Comparison of ENCODE assay signal across 1 cellular context in genomic region chr9:5438301-5439162, GRCh38.
TF ChIP-seq lines count a peak whose summit lies in the region.

No MANE protein-coding gene starts in this region.

TF ChIP-seq in GM12878, 131 proteins besides CTCF, POLR2A, EP300 and RAD21 (continued from another document and continues in another):
- TF ChIP-seq MTA2 (IDR thresholded peaks at IDR 0.05; ENCODE audit: low read depth) (peak; percentile 72), ETV6 (conservative IDR thresholded peaks at IDR 0.05 in 1 of 2, IDR thresholded peaks at IDR 0.05 in 1 of 2; ENCODE audit: borderline replicate concordance in 1 of 2, low read depth in 1 of 2) (peak in 1 of 2 experiments; percentile 70; a peak in 1 of 4 replicates), CBFB (IDR thresholded peaks at IDR 0.05; ENCODE audit: low read depth) (peak; percentile 53; the same call in 1 of the 2 replicates), EED (IDR thresholded peaks at IDR 0.05; ENCODE audit: low read depth) (peak; percentile 69; the same call in 1 of the 2 replicates), POLR2AphosphoS2 (IDR thresholded peaks at IDR 0.05; ENCODE audit: low read depth, low read length) (no peak), SP1 (IDR thresholded peaks at IDR 0.05; ENCODE audit: low read depth, low read length) (peak; percentile 79), GATAD2B (conservative IDR thresholded peaks at IDR 0.05; ENCODE audit: low read depth) (peak; percentile 57; the same call in 1 of the 2 replicates), NR2C2 (IDR thresholded peaks at IDR 0.05; ENCODE audit: borderline replicate concordance, control insufficient read depth, insufficient read length, low read depth) (no peak), USF2 (IDR thresholded peaks at IDR 0.05; ENCODE audit: borderline replicate concordance, low read depth, low read length) (no peak), PAX5 (IDR thresholded peaks at IDR 0.05; ENCODE audit: borderline replicate concordance, low read depth, low read length) (peak; percentile 99), RB1 (IDR thresholded peaks at IDR 0.05; ENCODE audit: borderline replicate concordance) (0 out of 2 replicates have a peak, but pooled peaks have one; percentile 49), TCF7 (IDR thresholded peaks at IDR 0.05; ENCODE audit: borderline replicate concordance) (no peak), MYC (IDR thresholded peaks at IDR 0.05; ENCODE audit: insufficient read depth, insufficient read length, insufficient replicate concordance, low read length, severe bottlenecking) (no peak), CUX1 (IDR thresholded peaks at IDR 0.05; ENCODE audit: insufficient replicate concordance, low read depth, low read length) (no peak), CHD4 (IDR thresholded peaks at IDR 0.05) (no peak), KDM1A (IDR thresholded peaks at IDR 0.05; ENCODE audit: borderline replicate concordance) (no peak), NFIC (IDR thresholded peaks at IDR 0.05; ENCODE audit: low read depth, low read length) (peak; percentile 68; the same call in 1 of the 2 replicates), MAX (IDR thresholded peaks at IDR 0.05; ENCODE audit: low read depth, low read length) (no peak; the same call in 1 of the 2 replicates), RBBP5 (conservative IDR thresholded peaks at IDR 0.05) (no peak), ATF7 (IDR thresholded peaks at IDR 0.05; ENCODE audit: low read depth) (peak; percentile 42; the same call in 1 of the 2 replicates), NBN (IDR thresholded peaks at IDR 0.05) (peak; percentile 76), EGR1 (IDR thresholded peaks at IDR 0.05; ENCODE audit: borderline replicate concordance in 1 of 2, low read depth in 2 of 2, low read length in 2 of 2) (peak in 1 of 2 experiments; percentile 72; a peak in 2 of 3 replicates), SUPT20H (IDR thresholded peaks at IDR 0.05; ENCODE audit: borderline replicate concordance, control insufficient read depth, low read depth, low read length) (no peak), ZNF24 (IDR thresholded peaks at IDR 0.05) (no peak), IKZF2 (IDR thresholded peaks at IDR 0.05) (peak; percentile 62 to 65; a peak in 2 of 4 replicates), FOXK2 (IDR thresholded peaks at IDR 0.05) (no peak), EZH2 (IDR thresholded peaks at IDR 0.05; ENCODE audit: borderline replicate concordance, control insufficient read depth, low read depth, low read length) (no peak), PML (IDR thresholded peaks at IDR 0.05; ENCODE audit: low read length) (no peak), ZBTB11 (CRISPR knock-in tag; IDR thresholded peaks at IDR 0.05) (no peak), JUND (IDR thresholded peaks at IDR 0.05; ENCODE audit: low read depth, low read length) (no peak), ZBED1 (IDR thresholded peaks at IDR 0.05; ENCODE audit: borderline replicate concordance) (peak; percentile 29), DPF2 (IDR thresholded peaks at IDR 0.05) (peak; percentile 76), ZNF207 (IDR thresholded peaks at IDR 0.05; ENCODE audit: borderline replicate concordance) (no peak; the same call in 1 of the 2 replicates), TARDBP (IDR thresholded peaks at IDR 0.05; ENCODE audit: borderline replicate concordance) (no peak)
- TF ChIP-seq, protein P1, sequence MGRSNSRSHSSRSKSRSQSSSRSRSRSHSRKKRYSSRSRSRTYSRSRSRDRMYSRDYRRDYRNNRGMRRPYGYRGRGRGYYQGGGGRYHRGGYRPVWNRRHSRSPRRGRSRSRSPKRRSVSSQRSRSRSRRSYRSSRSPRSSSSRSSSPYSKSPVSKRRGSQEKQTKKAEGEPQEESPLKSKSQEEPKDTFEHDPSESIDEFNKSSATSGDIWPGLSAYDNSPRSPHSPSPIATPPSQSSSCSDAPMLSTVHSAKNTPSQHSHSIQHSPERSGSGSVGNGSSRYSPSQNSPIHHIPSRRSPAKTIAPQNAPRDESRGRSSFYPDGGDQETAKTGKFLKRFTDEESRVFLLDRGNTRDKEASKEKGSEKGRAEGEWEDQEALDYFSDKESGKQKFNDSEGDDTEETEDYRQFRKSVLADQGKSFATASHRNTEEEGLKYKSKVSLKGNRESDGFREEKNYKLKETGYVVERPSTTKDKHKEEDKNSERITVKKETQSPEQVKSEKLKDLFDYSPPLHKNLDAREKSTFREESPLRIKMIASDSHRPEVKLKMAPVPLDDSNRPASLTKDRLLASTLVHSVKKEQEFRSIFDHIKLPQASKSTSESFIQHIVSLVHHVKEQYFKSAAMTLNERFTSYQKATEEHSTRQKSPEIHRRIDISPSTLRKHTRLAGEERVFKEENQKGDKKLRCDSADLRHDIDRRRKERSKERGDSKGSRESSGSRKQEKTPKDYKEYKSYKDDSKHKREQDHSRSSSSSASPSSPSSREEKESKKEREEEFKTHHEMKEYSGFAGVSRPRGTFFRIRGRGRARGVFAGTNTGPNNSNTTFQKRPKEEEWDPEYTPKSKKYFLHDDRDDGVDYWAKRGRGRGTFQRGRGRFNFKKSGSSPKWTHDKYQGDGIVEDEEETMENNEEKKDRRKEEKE (IDR thresholded peaks at IDR 0.05), result no peak
- TF ChIP-seq, protein P2, sequence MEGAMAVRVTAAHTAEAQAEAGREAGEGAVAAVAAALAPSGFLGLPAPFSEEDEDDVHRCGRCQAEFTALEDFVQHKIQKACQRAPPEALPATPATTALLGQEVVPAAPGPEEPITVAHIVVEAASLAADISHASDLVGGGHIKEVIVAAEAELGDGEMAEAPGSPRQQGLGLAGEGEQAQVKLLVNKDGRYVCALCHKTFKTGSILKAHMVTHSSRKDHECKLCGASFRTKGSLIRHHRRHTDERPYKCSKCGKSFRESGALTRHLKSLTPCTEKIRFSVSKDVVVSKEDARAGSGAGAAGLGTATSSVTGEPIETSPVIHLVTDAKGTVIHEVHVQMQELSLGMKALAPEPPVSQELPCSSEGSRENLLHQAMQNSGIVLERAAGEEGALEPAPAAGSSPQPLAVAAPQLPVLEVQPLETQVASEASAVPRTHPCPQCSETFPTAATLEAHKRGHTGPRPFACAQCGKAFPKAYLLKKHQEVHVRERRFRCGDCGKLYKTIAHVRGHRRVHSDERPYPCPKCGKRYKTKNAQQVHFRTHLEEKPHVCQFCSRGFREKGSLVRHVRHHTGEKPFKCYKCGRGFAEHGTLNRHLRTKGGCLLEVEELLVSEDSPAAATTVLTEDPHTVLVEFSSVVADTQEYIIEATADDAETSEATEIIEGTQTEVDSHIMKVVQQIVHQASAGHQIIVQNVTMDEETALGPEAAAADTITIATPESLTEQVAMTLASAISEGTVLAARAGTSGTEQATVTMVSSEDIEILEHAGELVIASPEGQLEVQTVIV (IDR thresholded peaks at IDR 0.05; ENCODE audit: borderline replicate concordance, partially characterized antibody), result no peak
- TF ChIP-seq, protein P3, sequence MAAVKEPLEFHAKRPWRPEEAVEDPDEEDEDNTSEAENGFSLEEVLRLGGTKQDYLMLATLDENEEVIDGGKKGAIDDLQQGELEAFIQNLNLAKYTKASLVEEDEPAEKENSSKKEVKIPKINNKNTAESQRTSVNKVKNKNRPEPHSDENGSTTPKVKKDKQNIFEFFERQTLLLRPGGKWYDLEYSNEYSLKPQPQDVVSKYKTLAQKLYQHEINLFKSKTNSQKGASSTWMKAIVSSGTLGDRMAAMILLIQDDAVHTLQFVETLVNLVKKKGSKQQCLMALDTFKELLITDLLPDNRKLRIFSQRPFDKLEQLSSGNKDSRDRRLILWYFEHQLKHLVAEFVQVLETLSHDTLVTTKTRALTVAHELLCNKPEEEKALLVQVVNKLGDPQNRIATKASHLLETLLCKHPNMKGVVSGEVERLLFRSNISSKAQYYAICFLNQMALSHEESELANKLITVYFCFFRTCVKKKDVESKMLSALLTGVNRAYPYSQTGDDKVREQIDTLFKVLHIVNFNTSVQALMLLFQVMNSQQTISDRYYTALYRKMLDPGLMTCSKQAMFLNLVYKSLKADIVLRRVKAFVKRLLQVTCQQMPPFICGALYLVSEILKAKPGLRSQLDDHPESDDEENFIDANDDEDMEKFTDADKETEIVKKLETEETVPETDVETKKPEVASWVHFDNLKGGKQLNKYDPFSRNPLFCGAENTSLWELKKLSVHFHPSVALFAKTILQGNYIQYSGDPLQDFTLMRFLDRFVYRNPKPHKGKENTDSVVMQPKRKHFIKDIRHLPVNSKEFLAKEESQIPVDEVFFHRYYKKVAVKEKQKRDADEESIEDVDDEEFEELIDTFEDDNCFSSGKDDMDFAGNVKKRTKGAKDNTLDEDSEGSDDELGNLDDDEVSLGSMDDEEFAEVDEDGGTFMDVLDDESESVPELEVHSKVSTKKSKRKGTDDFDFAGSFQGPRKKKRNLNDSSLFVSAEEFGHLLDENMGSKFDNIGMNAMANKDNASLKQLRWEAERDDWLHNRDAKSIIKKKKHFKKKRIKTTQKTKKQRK (IDR thresholded peaks at IDR 0.05; ENCODE audit: low read depth, low read length), result no peak
- TF ChIP-seq, protein P4, sequence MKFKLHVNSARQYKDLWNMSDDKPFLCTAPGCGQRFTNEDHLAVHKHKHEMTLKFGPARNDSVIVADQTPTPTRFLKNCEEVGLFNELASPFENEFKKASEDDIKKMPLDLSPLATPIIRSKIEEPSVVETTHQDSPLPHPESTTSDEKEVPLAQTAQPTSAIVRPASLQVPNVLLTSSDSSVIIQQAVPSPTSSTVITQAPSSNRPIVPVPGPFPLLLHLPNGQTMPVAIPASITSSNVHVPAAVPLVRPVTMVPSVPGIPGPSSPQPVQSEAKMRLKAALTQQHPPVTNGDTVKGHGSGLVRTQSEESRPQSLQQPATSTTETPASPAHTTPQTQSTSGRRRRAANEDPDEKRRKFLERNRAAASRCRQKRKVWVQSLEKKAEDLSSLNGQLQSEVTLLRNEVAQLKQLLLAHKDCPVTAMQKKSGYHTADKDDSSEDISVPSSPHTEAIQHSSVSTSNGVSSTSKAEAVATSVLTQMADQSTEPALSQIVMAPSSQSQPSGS (IDR thresholded peaks at IDR 0.05; ENCODE audit: low read length), result peak; percentile 65; the same call in 1 of the 2 replicates
